ENCODE assay signal across 16 cellular contexts in genomic region chr1:224563666-224564065, GRCh38. TPM values are rescaled to one million over a fixed set of nuclear protein-coding genes. Genes with fewer than 3 reads are reported as not detected.
"Had no signal": no experiment of that assay in that cellular context is flagged by ENCODE, and none has a peak within 500 bp of the region (broad histone marks: within the 10 kb centered on the region; RNA-seq: fewer than 3 reads in every experiment).

No MANE protein-coding gene starts in this region.

- H3K4me3 ChIP-seq: ascending aorta, left lung, mucosa of descending colon had no signal

- H3K27me3 ChIP-seq: ascending aorta, left lung had no signal

- H3K4me1 ChIP-seq: ascending aorta, left lung, parathyroid adenoma had no signal

- DNase-seq: activated B cell treated with CpG ODN at 0.5 μM for 24 hours; activated CD4-positive, alpha-beta T cell treated with anti-CD3 and anti-CD28 coated beads, Interleukin-2, amount 10 ng/mL, durations not matched to agents 24 days and 14 days; activated naive CD4-positive, alpha-beta T cell treated with Interleukin-2 at 50 U/mL for 16 hours; hippocampal formation; left lung; mucosa of descending colon; naive thymus-derived CD8-positive, alpha-beta T cell; retina; stimulated activated CD4-positive, alpha-beta T cell treated with anti-CD3 and anti-CD28 coated beads, Interleukin-2, amount 100 ng/mL, for 48 hours; substantia nigra; trophoblast cell had no signal

- H3K9me3 ChIP-seq: ascending aorta, mucosa of descending colon had no signal

- H3K9ac ChIP-seq: parathyroid adenoma had no signal

- H3K79me2 ChIP-seq: parathyroid adenoma had no signal

- H3K27ac ChIP-seq: ascending aorta, left lung, parathyroid adenoma had no signal

- H3K36me3 ChIP-seq: ascending aorta, left lung had no signal

- ATAC-seq: activated T-helper 17 cell treated with anti-CD3 and anti-CD28 coated beads, Interleukin-2, amount 50 U/mL, for 72 hours; esophagus mucosa; left lung; mucosa of descending colon; naive thymus-derived CD8-positive, alpha-beta T cell; stimulated activated memory B cell treated with anti-CD40 and anti-IgM and Interleukin-4, amounts not matched to agents 10 μg/mL and 1 μg/mL and 100 μg/mL, for 72 hours had no signal

- H2AFZ ChIP-seq: parathyroid adenoma had no signal

RNA-seq across cellular contexts. Expression of gene CNIH3, which starts 52.5 kb away (rescaled TPM):
- total RNA-seq: ascending aorta had no signal
